In the genomic region with DNA sequence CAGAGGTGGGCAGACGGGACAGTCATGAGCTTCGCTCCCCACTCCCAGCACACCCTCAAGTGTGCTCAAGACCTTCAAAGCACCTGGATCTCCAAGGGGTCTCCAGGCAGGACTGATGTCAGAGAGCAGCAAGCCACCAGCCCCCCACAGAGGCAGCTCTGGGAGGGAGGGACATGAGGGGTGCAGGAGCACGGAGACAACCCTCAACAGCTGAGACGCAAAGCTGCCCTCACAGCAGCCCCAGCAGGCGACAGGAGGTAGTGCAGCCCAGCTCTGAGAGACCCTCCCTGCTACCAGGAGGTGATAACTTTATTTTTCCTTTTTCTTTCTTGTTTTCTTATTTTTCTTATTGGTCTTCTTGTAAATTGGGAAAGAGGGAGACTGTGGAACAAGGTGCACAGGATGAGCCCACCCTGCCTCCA, we compare ENCODE assay signal across 1 cellular context.
TF ChIP-seq lines count a peak whose summit lies in the region.

No MANE protein-coding gene starts in this region.

TF ChIP-seq in GM23338, 12 proteins besides CTCF, POLR2A, EP300 and RAD21 (continued from another document):
- TF ChIP-seq, protein P1, sequence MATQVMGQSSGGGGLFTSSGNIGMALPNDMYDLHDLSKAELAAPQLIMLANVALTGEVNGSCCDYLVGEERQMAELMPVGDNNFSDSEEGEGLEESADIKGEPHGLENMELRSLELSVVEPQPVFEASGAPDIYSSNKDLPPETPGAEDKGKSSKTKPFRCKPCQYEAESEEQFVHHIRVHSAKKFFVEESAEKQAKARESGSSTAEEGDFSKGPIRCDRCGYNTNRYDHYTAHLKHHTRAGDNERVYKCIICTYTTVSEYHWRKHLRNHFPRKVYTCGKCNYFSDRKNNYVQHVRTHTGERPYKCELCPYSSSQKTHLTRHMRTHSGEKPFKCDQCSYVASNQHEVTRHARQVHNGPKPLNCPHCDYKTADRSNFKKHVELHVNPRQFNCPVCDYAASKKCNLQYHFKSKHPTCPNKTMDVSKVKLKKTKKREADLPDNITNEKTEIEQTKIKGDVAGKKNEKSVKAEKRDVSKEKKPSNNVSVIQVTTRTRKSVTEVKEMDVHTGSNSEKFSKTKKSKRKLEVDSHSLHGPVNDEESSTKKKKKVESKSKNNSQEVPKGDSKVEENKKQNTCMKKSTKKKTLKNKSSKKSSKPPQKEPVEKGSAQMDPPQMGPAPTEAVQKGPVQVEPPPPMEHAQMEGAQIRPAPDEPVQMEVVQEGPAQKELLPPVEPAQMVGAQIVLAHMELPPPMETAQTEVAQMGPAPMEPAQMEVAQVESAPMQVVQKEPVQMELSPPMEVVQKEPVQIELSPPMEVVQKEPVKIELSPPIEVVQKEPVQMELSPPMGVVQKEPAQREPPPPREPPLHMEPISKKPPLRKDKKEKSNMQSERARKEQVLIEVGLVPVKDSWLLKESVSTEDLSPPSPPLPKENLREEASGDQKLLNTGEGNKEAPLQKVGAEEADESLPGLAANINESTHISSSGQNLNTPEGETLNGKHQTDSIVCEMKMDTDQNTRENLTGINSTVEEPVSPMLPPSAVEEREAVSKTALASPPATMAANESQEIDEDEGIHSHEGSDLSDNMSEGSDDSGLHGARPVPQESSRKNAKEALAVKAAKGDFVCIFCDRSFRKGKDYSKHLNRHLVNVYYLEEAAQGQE (IDR thresholded peaks at IDR 0.05; ENCODE audit: unreplicated experiment), result no peak
- TF ChIP-seq STAT1 (IDR thresholded peaks at IDR 0.05; ENCODE audit: unreplicated experiment) (no peak), JUNB (IDR thresholded peaks at IDR 0.05; ENCODE audit: unreplicated experiment) (no peak), NANOG (IDR thresholded peaks at IDR 0.05; ENCODE audit: borderline replicate concordance) (no peak), POLR2AphosphoS5 (IDR thresholded peaks at IDR 0.05; ENCODE audit: low read depth) (no peak)
- TF ChIP-seq, protein P2, sequence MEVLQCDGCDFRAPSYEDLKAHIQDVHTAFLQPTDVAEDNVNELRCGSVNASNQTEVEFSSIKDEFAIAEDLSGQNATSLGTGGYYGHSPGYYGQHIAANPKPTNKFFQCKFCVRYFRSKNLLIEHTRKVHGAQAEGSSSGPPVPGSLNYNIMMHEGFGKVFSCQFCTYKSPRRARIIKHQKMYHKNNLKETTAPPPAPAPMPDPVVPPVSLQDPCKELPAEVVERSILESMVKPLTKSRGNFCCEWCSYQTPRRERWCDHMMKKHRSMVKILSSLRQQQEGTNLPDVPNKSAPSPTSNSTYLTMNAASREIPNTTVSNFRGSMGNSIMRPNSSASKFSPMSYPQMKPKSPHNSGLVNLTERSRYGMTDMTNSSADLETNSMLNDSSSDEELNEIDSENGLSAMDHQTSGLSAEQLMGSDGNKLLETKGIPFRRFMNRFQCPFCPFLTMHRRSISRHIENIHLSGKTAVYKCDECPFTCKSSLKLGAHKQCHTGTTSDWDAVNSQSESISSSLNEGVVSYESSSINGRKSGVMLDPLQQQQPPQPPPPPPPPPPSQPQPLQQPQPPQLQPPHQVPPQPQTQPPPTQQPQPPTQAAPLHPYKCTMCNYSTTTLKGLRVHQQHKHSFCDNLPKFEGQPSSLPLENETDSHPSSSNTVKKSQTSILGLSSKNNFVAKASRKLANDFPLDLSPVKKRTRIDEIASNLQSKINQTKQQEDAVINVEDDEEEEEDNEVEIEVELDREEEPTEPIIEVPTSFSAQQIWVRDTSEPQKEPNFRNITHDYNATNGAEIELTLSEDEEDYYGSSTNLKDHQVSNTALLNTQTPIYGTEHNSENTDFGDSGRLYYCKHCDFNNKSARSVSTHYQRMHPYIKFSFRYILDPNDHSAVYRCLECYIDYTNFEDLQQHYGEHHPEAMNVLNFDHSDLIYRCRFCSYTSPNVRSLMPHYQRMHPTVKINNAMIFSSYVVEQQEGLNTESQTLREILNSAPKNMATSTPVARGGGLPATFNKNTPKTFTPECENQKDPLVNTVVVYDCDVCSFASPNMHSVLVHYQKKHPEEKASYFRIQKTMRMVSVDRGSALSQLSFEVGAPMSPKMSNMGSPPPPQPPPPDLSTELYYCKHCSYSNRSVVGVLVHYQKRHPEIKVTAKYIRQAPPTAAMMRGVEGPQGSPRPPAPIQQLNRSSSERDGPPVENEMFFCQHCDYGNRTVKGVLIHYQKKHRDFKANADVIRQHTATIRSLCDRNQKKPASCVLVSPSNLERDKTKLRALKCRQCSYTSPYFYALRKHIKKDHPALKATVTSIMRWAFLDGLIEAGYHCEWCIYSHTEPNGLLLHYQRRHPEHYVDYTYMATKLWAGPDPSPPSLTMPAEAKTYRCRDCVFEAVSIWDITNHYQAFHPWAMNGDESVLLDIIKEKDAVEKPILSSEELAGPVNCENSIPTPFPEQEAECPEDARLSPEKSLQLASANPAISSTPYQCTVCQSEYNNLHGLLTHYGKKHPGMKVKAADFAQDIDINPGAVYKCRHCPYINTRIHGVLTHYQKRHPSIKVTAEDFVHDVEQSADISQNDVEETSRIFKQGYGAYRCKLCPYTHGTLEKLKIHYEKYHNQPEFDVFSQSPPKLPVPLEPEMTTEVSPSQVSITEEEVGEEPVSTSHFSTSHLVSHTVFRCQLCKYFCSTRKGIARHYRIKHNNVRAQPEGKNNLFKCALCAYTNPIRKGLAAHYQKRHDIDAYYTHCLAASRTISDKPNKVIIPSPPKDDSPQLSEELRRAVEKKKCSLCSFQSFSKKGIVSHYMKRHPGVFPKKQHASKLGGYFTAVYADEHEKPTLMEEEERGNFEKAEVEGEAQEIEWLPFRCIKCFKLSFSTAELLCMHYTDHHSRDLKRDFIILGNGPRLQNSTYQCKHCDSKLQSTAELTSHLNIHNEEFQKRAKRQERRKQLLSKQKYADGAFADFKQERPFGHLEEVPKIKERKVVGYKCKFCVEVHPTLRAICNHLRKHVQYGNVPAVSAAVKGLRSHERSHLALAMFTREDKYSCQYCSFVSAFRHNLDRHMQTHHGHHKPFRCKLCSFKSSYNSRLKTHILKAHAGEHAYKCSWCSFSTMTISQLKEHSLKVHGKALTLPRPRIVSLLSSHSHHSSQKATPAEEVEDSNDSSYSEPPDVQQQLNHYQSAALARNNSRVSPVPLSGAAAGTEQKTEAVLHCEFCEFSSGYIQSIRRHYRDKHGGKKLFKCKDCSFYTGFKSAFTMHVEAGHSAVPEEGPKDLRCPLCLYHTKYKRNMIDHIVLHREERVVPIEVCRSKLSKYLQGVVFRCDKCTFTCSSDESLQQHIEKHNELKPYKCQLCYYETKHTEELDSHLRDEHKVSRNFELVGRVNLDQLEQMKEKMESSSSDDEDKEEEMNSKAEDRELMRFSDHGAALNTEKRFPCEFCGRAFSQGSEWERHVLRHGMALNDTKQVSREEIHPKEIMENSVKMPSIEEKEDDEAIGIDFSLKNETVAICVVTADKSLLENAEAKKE (CRISPR knock-in tag; IDR thresholded peaks at IDR 0.05), result no peak
- TF ChIP-seq, protein P3, sequence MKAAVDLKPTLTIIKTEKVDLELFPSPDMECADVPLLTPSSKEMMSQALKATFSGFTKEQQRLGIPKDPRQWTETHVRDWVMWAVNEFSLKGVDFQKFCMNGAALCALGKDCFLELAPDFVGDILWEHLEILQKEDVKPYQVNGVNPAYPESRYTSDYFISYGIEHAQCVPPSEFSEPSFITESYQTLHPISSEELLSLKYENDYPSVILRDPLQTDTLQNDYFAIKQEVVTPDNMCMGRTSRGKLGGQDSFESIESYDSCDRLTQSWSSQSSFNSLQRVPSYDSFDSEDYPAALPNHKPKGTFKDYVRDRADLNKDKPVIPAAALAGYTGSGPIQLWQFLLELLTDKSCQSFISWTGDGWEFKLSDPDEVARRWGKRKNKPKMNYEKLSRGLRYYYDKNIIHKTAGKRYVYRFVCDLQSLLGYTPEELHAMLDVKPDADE (IDR thresholded peaks at IDR 0.05), result no peak
